8 cellular contexts compared by ENCODE assay signal in genomic region chrX:81174286-81174685, GRCh38. TPM values are rescaled to one million over a fixed set of nuclear protein-coding genes. Genes with fewer than 3 reads are reported as not detected.
DNase-seq lines count a peak whose midpoint lies in the region; ATAC-seq and TF ChIP-seq lines count a peak whose summit lies in the region.

No MANE protein-coding gene starts in this region.

- H3K4me3 ChIP-seq in hepatocyte, result no peak overlapping the region

- H2AFZ ChIP-seq in hepatocyte, result no peak overlapping the region

- H4K20me1 ChIP-seq in hepatocyte (ENCODE audit: insufficient read depth, poor library complexity, severe bottlenecking), result no peaks in the 10 kb centered on the region

- WGBS in hepatocyte (ENCODE audit: low lambda C conversion rate, missing lambda C conversion rate), result 14% methylated on average over 1 of the region's 1 CpG

- no peaks in the 10 kb centered on the region for H3K4me1 ChIP-seq in hepatocyte (ENCODE audit: insufficient read depth)

- H3K79me2 ChIP-seq in hepatocyte, result no peaks in the 10 kb centered on the region

- DNase-seq in AG20443 (ENCODE audit: low spot score) (peak; percentile 5), RKO (ENCODE audit: low spot score) (peak; percentile 56), hepatocyte (ENCODE audit: low spot score) (peak; percentile 12), NCI-H146 (lab: John Stamatoyannopoulos, UW) (no peak), iPS-NIHi11 (ENCODE audit: low spot score) (no peak)

- no peaks in the 10 kb centered on the region for H3K9me2 ChIP-seq in hepatocyte (replicated peaks; ENCODE audit: insufficient read depth)

- TF ChIP-seq CTCF in hepatocyte (IDR thresholded peaks at IDR 0.05; ENCODE audit: poor library complexity), result peak; percentile 41

- no peak overlapping the region for H3K4me2 ChIP-seq in hepatocyte

- H3K9me3 ChIP-seq in hepatocyte (ENCODE audit: low read depth), result no peaks in the 10 kb centered on the region

- no peaks in the 10 kb centered on the region for H3K36me3 ChIP-seq in hepatocyte (replicated peaks; ENCODE audit: insufficient read depth, low read depth)

- H3K27ac ChIP-seq in hepatocyte, result no peak overlapping the region

- H3K27me3 ChIP-seq in hepatocyte, result no peaks in the 10 kb centered on the region

- ATAC-seq in GM21360 (IDR thresholded peaks at IDR 0.05; ENCODE audit: unreplicated experiment) (peak; percentile 63), GM21786 (IDR thresholded peaks at IDR 0.05; ENCODE audit: unreplicated experiment) (no peak), GM21825 (IDR thresholded peaks at IDR 0.05; ENCODE audit: unreplicated experiment) (no peak)

RNA-seq across cellular contexts. Expression of gene HMGN5, which starts 27.4 kb away (rescaled TPM):
- total RNA-seq in hepatocyte, result 1.5 and 2.1 TPM in 2 replicates
- polyA plus RNA-seq in hepatocyte, result 4.2 and 8.3 TPM in 2 replicates

RNA-seq across cellular contexts. Expression of gene SH3BGRL, which starts 27.6 kb away (rescaled TPM):
- 107 and 110 TPM in 2 replicates for total RNA-seq in hepatocyte
- 72.3 and 76.9 TPM in 2 replicates for polyA plus RNA-seq in hepatocyte

Comparison
In these comparisons a context has a peak if more than half of its experiments do, and no peak if none do; other contexts are left out.
1. DNase-seq: peak in AG20443 (single experiment), RKO (single experiment) and hepatocyte (single experiment); none in NCI-H146 (single experiment) and iPS-NIHi11 (single experiment).